1 cellular context compared by ENCODE assay signal in the genomic region with DNA sequence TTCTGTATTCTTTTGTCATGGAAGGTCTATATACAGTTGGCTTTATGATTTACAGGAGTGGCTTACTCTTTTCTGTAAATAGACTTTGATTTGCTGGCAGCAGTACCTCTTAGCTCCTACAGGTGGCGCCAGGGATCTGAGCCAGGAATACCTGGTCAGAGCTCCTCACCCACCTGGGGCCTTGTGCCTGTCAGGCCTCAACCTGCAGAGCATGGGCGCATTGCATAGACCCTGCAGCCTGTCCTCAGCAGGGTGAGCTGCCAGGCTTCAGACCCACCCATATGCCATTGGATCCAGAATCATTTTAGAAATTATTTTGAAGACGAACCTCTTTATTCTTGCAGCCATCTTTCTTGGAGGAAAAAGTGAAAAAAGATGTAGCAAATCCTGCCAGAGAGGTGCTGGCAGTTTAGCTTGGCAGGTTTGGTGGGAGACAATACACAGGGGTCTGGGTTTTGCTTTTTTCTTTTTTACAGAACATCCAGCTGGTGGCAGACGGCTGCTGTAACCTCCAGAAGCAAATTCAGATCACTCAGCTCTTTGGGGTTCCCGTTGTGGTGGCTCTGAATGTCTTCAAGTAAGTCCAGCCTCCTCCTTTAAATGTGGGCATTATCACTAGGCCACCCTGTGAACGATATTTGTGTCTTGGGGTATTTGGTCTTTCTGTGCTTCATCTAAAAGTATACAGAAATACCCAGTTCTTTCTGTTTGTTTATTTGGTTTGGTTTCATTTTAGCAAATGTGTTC.
TF ChIP-seq lines count a peak whose summit lies in the region.

No MANE protein-coding gene starts in this region.

TF ChIP-seq in HepG2, 621 proteins besides CTCF, POLR2A, EP300 and RAD21 (continued from another document and continues in another):
- TF ChIP-seq ZBTB4 (CRISPR knock-in tag; IDR thresholded peaks at IDR 0.05; ENCODE audit: borderline replicate concordance) (no peak), SAFB2 (CRISPR knock-in tag; IDR thresholded peaks at IDR 0.05; ENCODE audit: borderline replicate concordance, low read depth) (no peak), MED13 (CRISPR knock-in tag; IDR thresholded peaks at IDR 0.05) (no peak), KDM5B (CRISPR knock-in tag; IDR thresholded peaks at IDR 0.05; ENCODE audit: borderline replicate concordance) (peak; percentile 30; the same call in 1 of the 2 replicates), BRD4 (CRISPR knock-in tag; IDR thresholded peaks at IDR 0.05) (no peak), ZEB1 (IDR thresholded peaks at IDR 0.05; ENCODE audit: insufficient replicate concordance, low read depth) (no peak), ZUFSP (CRISPR knock-in tag; IDR thresholded peaks at IDR 0.05; ENCODE audit: borderline replicate concordance) (no peak), RBFOX2 (IDR thresholded peaks at IDR 0.05; ENCODE audit: low read depth, low read length) (no peak), CENPX (CRISPR knock-in tag; IDR thresholded peaks at IDR 0.05) (no peak), ZFAT (CRISPR knock-in tag; conservative IDR thresholded peaks at IDR 0.05) (no peak), ZNF136 (CRISPR knock-in tag; IDR thresholded peaks at IDR 0.05; ENCODE audit: low read depth) (0 out of 2 replicates have a peak, but pooled peaks have one; percentile 23), SMYD3 (CRISPR knock-in tag; IDR thresholded peaks at IDR 0.05) (no peak), ZNF660 (CRISPR knock-in tag; IDR thresholded peaks at IDR 0.05; ENCODE audit: borderline replicate concordance, low read depth) (no peak), TAF1 (CRISPR knock-in tag; IDR thresholded peaks at IDR 0.05) (no peak), ZFP37 (CRISPR knock-in tag; IDR thresholded peaks at IDR 0.05; ENCODE audit: borderline replicate concordance) (no peak), HNF4G (IDR thresholded peaks at IDR 0.05; ENCODE audit: borderline replicate concordance, low read depth, low read length) (no peak), HNF4G (CRISPR knock-in tag; IDR thresholded peaks at IDR 0.05; ENCODE audit: borderline replicate concordance, low read depth) (no peak), HIVEP1 (CRISPR knock-in tag; IDR thresholded peaks at IDR 0.05) (no peak), HDAC6 (IDR thresholded peaks at IDR 0.05; ENCODE audit: low read depth, low read length) (no peak), HNF4A (CRISPR knock-in tag; IDR thresholded peaks at IDR 0.05) (no peak), ZBTB8A (CRISPR knock-in tag; IDR thresholded peaks at IDR 0.05; ENCODE audit: borderline replicate concordance, low read depth) (no peak), ZNF563 (CRISPR knock-in tag; IDR thresholded peaks at IDR 0.05) (no peak), ZNF704 (CRISPR knock-in tag; IDR thresholded peaks at IDR 0.05; ENCODE audit: borderline replicate concordance) (peak; percentile 63; the same call in 1 of the 2 replicates), SUZ12 (IDR thresholded peaks at IDR 0.05; ENCODE audit: low read depth, low read length) (no peak), PBX3 (CRISPR knock-in tag; IDR thresholded peaks at IDR 0.05; ENCODE audit: borderline replicate concordance) (no peak), JUNB (CRISPR knock-in tag; IDR thresholded peaks at IDR 0.05; ENCODE audit: borderline replicate concordance) (no peak), MYC (CRISPR knock-in tag; IDR thresholded peaks at IDR 0.05; ENCODE audit: borderline replicate concordance) (no peak), TMF1 (CRISPR knock-in tag; IDR thresholded peaks at IDR 0.05; ENCODE audit: low read depth) (no peak), NR3C1 (CRISPR knock-in tag; IDR thresholded peaks at IDR 0.05) (no peak), POGZ (CRISPR knock-in tag; IDR thresholded peaks at IDR 0.05) (no peak), ZNF839 (CRISPR knock-in tag; IDR thresholded peaks at IDR 0.05; ENCODE audit: borderline replicate concordance) (no peak), KDM1A (CRISPR knock-in tag; IDR thresholded peaks at IDR 0.05) (no peak), ZSCAN25 (CRISPR knock-in tag; IDR thresholded peaks at IDR 0.05) (peak; percentile 60; the same call in 1 of the 2 replicates), DRAP1 (CRISPR knock-in tag; IDR thresholded peaks at IDR 0.05) (peak; percentile 44; the same call in 1 of the 2 replicates), BRCA1 (CRISPR knock-in tag; IDR thresholded peaks at IDR 0.05) (peak; percentile 82), MEF2D (CRISPR knock-in tag; IDR thresholded peaks at IDR 0.05) (no peak), TRIM24 (CRISPR knock-in tag; IDR thresholded peaks at IDR 0.05) (no peak), ARID2 (CRISPR knock-in tag; IDR thresholded peaks at IDR 0.05; ENCODE audit: borderline replicate concordance) (no peak), DPF2 (CRISPR knock-in tag; IDR thresholded peaks at IDR 0.05; ENCODE audit: borderline replicate concordance, low read depth) (no peak), BCL6 (CRISPR knock-in tag; IDR thresholded peaks at IDR 0.05) (peak; percentile 54; the same call in 1 of the 2 replicates), RFXAP (CRISPR knock-in tag; IDR thresholded peaks at IDR 0.05; ENCODE audit: borderline replicate concordance) (no peak; the same call in 1 of the 2 replicates), NFYC (CRISPR knock-in tag; IDR thresholded peaks at IDR 0.05) (peak; percentile 11; the same call in 1 of the 2 replicates), STAG1 (CRISPR knock-in tag; IDR thresholded peaks at IDR 0.05) (peak; percentile 100), ZNF431 (CRISPR knock-in tag; IDR thresholded peaks at IDR 0.05; ENCODE audit: borderline replicate concordance, low read depth) (peak; percentile 32; the same call in 1 of the 2 replicates), SP140L (CRISPR knock-in tag; IDR thresholded peaks at IDR 0.05; ENCODE audit: borderline replicate concordance) (peak; percentile 89; the same call in 1 of the 2 replicates), RBM39 (IDR thresholded peaks at IDR 0.05; ENCODE audit: low read depth, low read length, poor library complexity, severe bottlenecking) (no peak), KAT8 (CRISPR knock-in tag; IDR thresholded peaks at IDR 0.05) (peak; percentile 48; the same call in 1 of the 2 replicates), AHR (CRISPR knock-in tag; IDR thresholded peaks at IDR 0.05) (no peak), NCOA1 (CRISPR knock-in tag; IDR thresholded peaks at IDR 0.05) (peak; percentile 45; the same call in 1 of the 2 replicates), ZFP90 (CRISPR knock-in tag; IDR thresholded peaks at IDR 0.05; ENCODE audit: borderline replicate concordance) (no peak), SOX5 (CRISPR knock-in tag; IDR thresholded peaks at IDR 0.05; ENCODE audit: borderline replicate concordance) (peak; percentile 69), HHEX (CRISPR knock-in tag; IDR thresholded peaks at IDR 0.05) (no peak), BHLHE40 (IDR thresholded peaks at IDR 0.05; ENCODE audit: low read length) (no peak), ZNF672 (CRISPR knock-in tag; IDR thresholded peaks at IDR 0.05) (no peak), POLR2AphosphoS5 (IDR thresholded peaks at IDR 0.05; ENCODE audit: low read depth, low read length) (no peak)
- TF ChIP-seq, protein P1, sequence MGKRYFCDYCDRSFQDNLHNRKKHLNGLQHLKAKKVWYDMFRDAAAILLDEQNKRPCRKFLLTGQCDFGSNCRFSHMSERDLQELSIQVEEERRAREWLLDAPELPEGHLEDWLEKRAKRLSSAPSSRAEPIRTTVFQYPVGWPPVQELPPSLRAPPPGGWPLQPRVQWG (CRISPR knock-in tag; IDR thresholded peaks at IDR 0.05; ENCODE audit: borderline replicate concordance, low read depth) = no peak
- TF ChIP-seq, protein P2, sequence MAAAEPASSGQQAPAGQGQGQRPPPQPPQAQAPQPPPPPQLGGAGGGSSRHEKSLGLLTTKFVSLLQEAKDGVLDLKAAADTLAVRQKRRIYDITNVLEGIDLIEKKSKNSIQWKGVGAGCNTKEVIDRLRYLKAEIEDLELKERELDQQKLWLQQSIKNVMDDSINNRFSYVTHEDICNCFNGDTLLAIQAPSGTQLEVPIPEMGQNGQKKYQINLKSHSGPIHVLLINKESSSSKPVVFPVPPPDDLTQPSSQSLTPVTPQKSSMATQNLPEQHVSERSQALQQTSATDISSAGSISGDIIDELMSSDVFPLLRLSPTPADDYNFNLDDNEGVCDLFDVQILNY (CRISPR knock-in tag; conservative IDR thresholded peaks at IDR 0.05) = no peak
- TF ChIP-seq, protein P3, sequence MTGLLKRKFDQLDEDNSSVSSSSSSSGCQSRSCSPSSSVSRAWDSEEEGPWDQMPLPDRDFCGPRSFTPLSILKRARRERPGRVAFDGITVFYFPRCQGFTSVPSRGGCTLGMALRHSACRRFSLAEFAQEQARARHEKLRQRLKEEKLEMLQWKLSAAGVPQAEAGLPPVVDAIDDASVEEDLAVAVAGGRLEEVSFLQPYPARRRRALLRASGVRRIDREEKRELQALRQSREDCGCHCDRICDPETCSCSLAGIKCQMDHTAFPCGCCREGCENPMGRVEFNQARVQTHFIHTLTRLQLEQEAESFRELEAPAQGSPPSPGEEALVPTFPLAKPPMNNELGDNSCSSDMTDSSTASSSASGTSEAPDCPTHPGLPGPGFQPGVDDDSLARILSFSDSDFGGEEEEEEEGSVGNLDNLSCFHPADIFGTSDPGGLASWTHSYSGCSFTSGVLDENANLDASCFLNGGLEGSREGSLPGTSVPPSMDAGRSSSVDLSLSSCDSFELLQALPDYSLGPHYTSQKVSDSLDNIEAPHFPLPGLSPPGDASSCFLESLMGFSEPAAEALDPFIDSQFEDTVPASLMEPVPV (CRISPR knock-in tag; IDR thresholded peaks at IDR 0.05) = no peak
